In the genomic region with DNA sequence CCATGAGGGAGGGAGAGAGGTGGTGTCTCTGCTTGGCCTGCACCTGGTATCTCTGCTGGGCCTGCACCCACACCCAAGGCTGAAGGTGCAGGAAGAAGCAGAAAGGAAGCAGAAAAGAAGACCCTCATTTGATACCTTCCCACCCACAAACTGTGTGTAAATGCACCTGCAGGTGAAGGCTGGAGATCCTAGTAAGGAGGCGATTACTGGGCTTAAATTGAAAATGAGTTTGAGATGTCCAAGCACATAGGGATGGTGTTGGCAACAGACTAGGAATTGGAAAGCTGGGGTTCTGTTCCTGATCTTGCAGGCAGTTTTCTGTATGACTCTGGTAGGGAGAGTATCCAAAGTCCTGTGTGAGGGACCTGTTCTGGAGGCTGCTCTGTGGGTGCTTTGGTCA, we compare ENCODE assay signal across 27 cellular contexts.
"Had no signal": no experiment of that assay in that cellular context is flagged by ENCODE, and none has a peak within 500 bp of the region (broad histone marks: within the 10 kb centered on the region; RNA-seq: fewer than 3 reads in every experiment).

No MANE protein-coding gene starts in this region.

- H3K9ac ChIP-seq: SK-N-SH had no signal

- H3K4me2 ChIP-seq: SK-N-SH had no signal

- H3K9me3 ChIP-seq: heart right ventricle, right lobe of liver, SK-N-SH, transverse colon had no signal

- H3K27me3 ChIP-seq: foreskin keratinocyte, heart right ventricle, right lobe of liver, transverse colon had no signal

- DNase-seq: activated CD4-positive, alpha-beta T cell treated with anti-CD3 and anti-CD28 coated beads for 48 hours; activated CD4-positive, alpha-beta T cell treated with anti-CD3 and anti-CD28 coated beads, Interleukin-2, amount 50 U/mL, for 48 hours; activated CD8-positive, alpha-beta memory T cell treated with anti-CD3 and anti-CD28 coated beads, Interleukin-2, amount 50 U/mL, for 4 hours; activated gamma-delta T cell; activated naive CD4-positive, alpha-beta T cell treated with anti-CD3 and anti-CD28 coated beads, Interleukin-2, amount 10 ng/mL, durations not matched to agents 7 days and 5 days; activated naive CD8-positive, alpha-beta T cell treated with anti-CD3 and anti-CD28 coated beads, Interleukin-2, amount 10 ng/mL, durations not matched to agents 7 days and 5 days; activated T-cell treated with anti-CD3 and anti-CD28 coated beads, Interleukin-2, amount 50 U/mL, for 24 hours; cortex of kidney; endodermal cell; foreskin keratinocyte; heart right ventricle; midbrain; naive thymus-derived CD4-positive, alpha-beta T cell; posterior cingulate gyrus; right lobe of liver; stimulated activated CD4-positive, alpha-beta T cell treated with anti-CD3 and anti-CD28 coated beads, Interleukin-12 subunit alpha, Interleukin-12 subunit beta, amount 100 ng/mL, for 4 hours; stimulated activated CD4-positive, alpha-beta T cell treated with anti-CD3 and anti-CD28 coated beads, Interleukin-4, amount 100 ng/mL, for 24 hours; stimulated activated naive CD8-positive, alpha-beta T cell treated with anti-CD3 and anti-CD28 coated beads, Interleukin-15, amount 100 ng/mL, for 72 hours; substantia nigra; SW 1271; T1000; transverse colon; WERI-Rb-1 had no signal

- H3K4me3 ChIP-seq: heart right ventricle, right lobe of liver, transverse colon had no signal

- H3K4me1 ChIP-seq: foreskin keratinocyte, transverse colon had no signal

- ATAC-seq: activated CD4-positive, CD25-positive, alpha-beta regulatory T cell treated with anti-CD3 and anti-CD28 coated beads, Interleukin-2, amount 50 U/mL, for 24 hours; esophagus mucosa; foreskin keratinocyte; heart right ventricle; naive thymus-derived CD4-positive, alpha-beta T cell; stimulated activated effector memory CD8-positive, alpha-beta T cell treated with anti-CD3 and anti-CD28 coated beads, Interleukin-12 subunit alpha, Interleukin-12 subunit beta, amount 100 ng/mL, for 72 hours; stimulated activated naive CD8-positive, alpha-beta T cell treated with anti-CD3 and anti-CD28 coated beads, Interleukin-15, amount 100 ng/mL, for 72 hours had no signal

- H3K36me3 ChIP-seq: right lobe of liver, transverse colon, WERI-Rb-1 had no signal

- H3K9me2 ChIP-seq: SK-N-SH had no signal

- H3K27ac ChIP-seq: foreskin keratinocyte, heart right ventricle, right lobe of liver, transverse colon, WERI-Rb-1 had no signal
